9 cellular contexts compared by ENCODE assay signal in the genomic region with DNA sequence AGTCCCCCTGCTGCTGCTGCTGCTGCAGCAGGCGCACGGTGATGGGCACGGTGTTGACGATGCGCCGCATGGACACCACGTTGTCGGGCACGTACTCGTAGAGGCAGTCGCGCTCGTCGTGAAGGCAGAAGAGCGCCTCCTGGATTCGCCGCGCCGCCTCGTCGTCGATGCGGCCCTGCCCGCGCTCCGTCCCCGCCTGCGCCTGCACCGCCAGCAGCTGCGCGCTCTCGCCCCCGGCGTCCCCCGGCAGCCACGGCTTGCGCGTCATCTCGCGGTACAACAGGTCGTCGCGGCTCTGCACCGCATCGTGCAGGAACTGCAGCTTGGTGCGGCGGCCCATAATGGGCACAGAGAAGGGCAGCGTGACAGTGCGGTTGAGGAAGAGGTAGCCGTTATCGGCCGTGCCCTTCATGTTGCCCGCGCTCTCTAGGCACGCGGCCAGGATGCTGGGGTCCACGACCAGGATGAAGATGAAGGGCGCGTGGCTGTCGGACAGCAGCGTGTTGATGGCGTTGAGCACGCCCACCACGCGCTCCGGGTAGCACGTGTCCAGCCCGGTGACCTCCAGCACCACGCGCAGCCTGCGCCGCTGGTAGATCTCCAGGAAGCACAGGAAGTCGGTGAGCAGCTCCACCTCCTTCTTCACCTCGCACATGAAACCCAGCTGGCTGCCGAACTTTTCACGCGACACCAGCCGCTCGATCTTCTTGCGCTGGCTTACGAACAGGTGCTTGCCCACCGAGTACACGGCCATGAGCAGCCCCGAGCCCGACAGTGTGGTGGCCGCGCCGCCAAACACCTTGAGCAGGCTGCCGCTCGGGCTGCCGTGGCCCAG. TPM values are rescaled to one million over a fixed set of nuclear protein-coding genes. Genes with fewer than 3 reads are reported as not detected.
DNase-seq lines count a peak whose midpoint lies in the region; ATAC-seq and TF ChIP-seq lines count a peak whose summit lies in the region.
"Had no signal": no experiment of that assay in that cellular context is flagged by ENCODE, and none has a peak within 500 bp of the region (broad histone marks: within the 10 kb centered on the region; RNA-seq: fewer than 3 reads in every experiment).

No MANE protein-coding gene starts in this region.

- peak; percentile 70 for ATAC-seq in naive thymus-derived CD4-positive, alpha-beta T cell
- ATAC-seq in GM19324 (IDR thresholded peaks at IDR 0.05; ENCODE audit: low FRiP score, unreplicated experiment): no peak

- H3K9me3 ChIP-seq in naive thymus-derived CD4-positive, alpha-beta T cell (ENCODE audit: control insufficient read depth in 2 of 3, low read length in 3 of 3): no peaks in the 10 kb centered on the region
- H3K9me3 ChIP-seq in testis: no peaks in the 10 kb centered on the region

- no peaks in the 10 kb centered on the region for H3K36me3 ChIP-seq in naive thymus-derived CD4-positive, alpha-beta T cell (ENCODE audit: control insufficient read depth in 2 of 3, insufficient read depth in 3 of 3, low read length in 3 of 3)
- no peaks in the 10 kb centered on the region for H3K36me3 ChIP-seq in testis (ENCODE audit: low read depth, missing control alignments)

- peak overlapping the region; percentile 76 to 90 (median 82) for H3K4me3 Mint-ChIP-seq in naive thymus-derived CD4-positive, alpha-beta T cell

- H3K36me3 Mint-ChIP-seq in naive thymus-derived CD4-positive, alpha-beta T cell: peaks cover 0 to 13% (median 0%) of the 10 kb centered on the region in 5 donors

- H3K4me3 ChIP-seq in naive thymus-derived CD4-positive, alpha-beta T cell (ENCODE audit: low read length): peak overlapping the region; percentile 51
- H3K4me3 ChIP-seq in testis: peak overlapping the region; percentile 12 to 42

- H3K4me1 ChIP-seq in naive thymus-derived CD4-positive, alpha-beta T cell (ENCODE audit: control insufficient read depth in 2 of 2, insufficient read depth in 2 of 2, low read length in 2 of 2): peaks cover 7 to 21% of the 10 kb centered on the region in 2 donors
- H3K4me1 ChIP-seq in testis: peaks cover 16% of the 10 kb centered on the region

- H3K27me3 ChIP-seq in naive thymus-derived CD4-positive, alpha-beta T cell (ENCODE audit: control insufficient read depth in 2 of 2, insufficient read depth in 2 of 2, low read length in 2 of 2): no peaks in the 10 kb centered on the region
- H3K27me3 ChIP-seq in testis: no peaks in the 10 kb centered on the region

- intact Hi-C loops in naive thymus-derived CD4-positive, alpha-beta T cell (cut with micrococcal nuclease): loop anchor here in 1 of 2 donors (1.0 to 2.0 kb wide), 2 partner anchors 26 to 60 kb away; partner anchors contain the start of genes BLOC1S3, PPP1R37 and TRAPPC6A
- intact Hi-C loops in testis (cut with DNase I; ENCODE audit: low total_unique reads): no loop called here

- 5 to 6% methylated on average over 11 to 38 of the region's 91 CpGs for WGBS in testis, 2 donors

- peaks cover 0 to 4% (median 0%) of the 10 kb centered on the region in 11 donors for H3K9me3 Mint-ChIP-seq in naive thymus-derived CD4-positive, alpha-beta T cell

- POLR2A ChIA-PET in naive thymus-derived CD4-positive, alpha-beta T cell (lab: Charles Lee): interaction anchor here (1.3 to 3.9 kb wide), 4 partner anchors 12 to 61 kb away, joined by 3 to 29 read pairs (median 8); partner anchors contain the start of genes BLOC1S3, PPP1R37 and TRAPPC6A

- peak; percentile 10; the same call in 1 of the 3 replicates for TF ChIP-seq CTCF in GM12872 (IDR thresholded peaks at IDR 0.05; ENCODE audit: insufficient read depth, low read depth, low read length)
- TF ChIP-seq CTCF in testis (IDR thresholded peaks at IDR 0.05): no peak

- peak overlapping the region in 7 of 9 donors; percentile 14 to 78 (median 57) for H3K27ac Mint-ChIP-seq in naive thymus-derived CD4-positive, alpha-beta T cell

- peaks cover 9 to 28% (median 22%) of the 10 kb centered on the region in 7 donors for H3K4me1 Mint-ChIP-seq in naive thymus-derived CD4-positive, alpha-beta T cell

- peaks cover 6 to 30% (median 10%) of the 10 kb centered on the region in 5 donors for H3K27me3 Mint-ChIP-seq in naive thymus-derived CD4-positive, alpha-beta T cell

- CTCF ChIA-PET in naive thymus-derived CD4-positive, alpha-beta T cell (lab: Charles Lee): interaction anchor here (1.3 to 1.8 kb wide), 2 partner anchors 49 to 61 kb away, joined by 3 to 5 read pairs; no protein-coding TSS in a partner anchor

- no peak overlapping the region for H3K27ac ChIP-seq in naive thymus-derived CD4-positive, alpha-beta T cell (ENCODE audit: low read depth, low read length)
- no peak overlapping the region for H3K27ac ChIP-seq in testis
- H3K27ac ChIP-seq: KMS-11 had no signal

- DNase-seq in activated CD4-positive, alpha-beta T cell treated with anti-CD3 and anti-CD28 coated beads for 48 hours: peak; percentile 60
- peak; percentile 15 for DNase-seq in effector CD8-positive, alpha-beta T cell (lab: John Stamatoyannopoulos, UW)
- peak; percentile 26 to 63 (median 50) for DNase-seq in naive thymus-derived CD4-positive, alpha-beta T cell
- peak; percentile 72 for DNase-seq in testis
- DNase-seq in AG08395 (ENCODE audit: low spot score): no peak
- DNase-seq in OCI-M1 (lab: John Stamatoyannopoulos, UW): no peak

- TF ChIP-seq POLR2A in testis (IDR thresholded peaks at IDR 0.05): no peak

RNA-seq across cellular contexts. Expression of gene NKPD1, which starts 8.1 kb away (rescaled TPM):
- 1 to 10 TPM in 1 of 5 experiments, under 1 TPM in 4; 0.07 to 1.2 (median 0.73) TPM for total RNA-seq in naive thymus-derived CD4-positive, alpha-beta T cell
- polyA plus RNA-seq in naive thymus-derived CD4-positive, alpha-beta T cell: under 1 TPM; 0.41 to 0.60 TPM
- total RNA-seq in testis: 1 to 10 TPM; 1.3 to 4.2 TPM
- polyA plus RNA-seq in testis (ENCODE audit: insufficient read depth, low read depth, low replicate concordance): 1.0 TPM

RNA-seq across cellular contexts. Expression of gene TRAPPC6A, which starts 25.3 kb away (rescaled TPM):
- 10 to 100 TPM; 44.6 to 61.9 (median 53.0) TPM for total RNA-seq in naive thymus-derived CD4-positive, alpha-beta T cell
- polyA plus RNA-seq in naive thymus-derived CD4-positive, alpha-beta T cell: 100 to 1,000 TPM; 173 to 174 TPM
- 10 to 100 TPM; 38.7 to 42.8 TPM for total RNA-seq in testis
- polyA plus RNA-seq in testis (ENCODE audit: insufficient read depth, low read depth, low replicate concordance): 37.0 TPM

RNA-seq across cellular contexts. Expression of gene BLOC1S3, which starts 25.9 kb away (rescaled TPM):
- total RNA-seq in naive thymus-derived CD4-positive, alpha-beta T cell: 10 to 100 TPM; 13.7 to 24.9 (median 15.4) TPM
- polyA plus RNA-seq in naive thymus-derived CD4-positive, alpha-beta T cell: 10 to 100 TPM in 1 of 2 donors, 1 to 10 TPM in 1; 6.9 to 17.4 TPM
- total RNA-seq in testis: 10 to 100 TPM; 38.2 to 43.7 TPM
- 14.1 TPM for polyA plus RNA-seq in testis (ENCODE audit: insufficient read depth, low read depth, low replicate concordance)

RNA-seq across cellular contexts. Expression of gene PPP1R37, which starts 59.7 kb away (rescaled TPM):
- total RNA-seq in naive thymus-derived CD4-positive, alpha-beta T cell: 10 to 100 TPM; 20.0 to 28.3 (median 21.9) TPM
- polyA plus RNA-seq in naive thymus-derived CD4-positive, alpha-beta T cell: 1 to 10 TPM; 1.4 to 1.5 TPM
- 10 to 100 TPM; 82.5 to 83.0 TPM for total RNA-seq in testis
- 28.5 TPM for polyA plus RNA-seq in testis (ENCODE audit: insufficient read depth, low read depth, low replicate concordance)

Comparison
In these comparisons a context has a peak if more than half of its experiments do, and no peak if none do; other contexts are left out.
1. DNase-seq: peak in activated CD4-positive, alpha-beta T cell treated with anti-CD3 and anti-CD28 coated beads for 48 hours (single experiment), effector CD8-positive, alpha-beta T cell (single experiment), naive thymus-derived CD4-positive, alpha-beta T cell (9 of 9) and testis (single experiment); none in AG08395 (single experiment) and OCI-M1 (single experiment).